In genomic region chr17:29145289-29146058, GRCh38 we compare ENCODE assay signal across 8 cellular contexts. TPM values are rescaled to one million over a fixed set of nuclear protein-coding genes. Genes with fewer than 3 reads are reported as not detected.
DNase-seq lines count a peak whose midpoint lies in the region; ATAC-seq, FAIRE-seq and TF ChIP-seq lines count a peak whose summit lies in the region.

No MANE protein-coding gene starts in this region.

- no peaks in the 10 kb centered on the region for H3K36me3 ChIP-seq in OCI-LY1 (ENCODE audit: insufficient read depth, low read length)
- H3K36me3 ChIP-seq in endothelial cell of umbilical vein (ENCODE audit: control insufficient read depth in 2 of 2, extremely low read depth in 1 of 2, insufficient read depth in 2 of 2, low read length in 2 of 2) = no peaks in the 10 kb centered on the region
- no peaks in the 10 kb centered on the region for H3K36me3 ChIP-seq in naive thymus-derived CD4-positive, alpha-beta T cell (ENCODE audit: control insufficient read depth in 2 of 3, insufficient read depth in 3 of 3, low read length in 3 of 3)

- peak; percentile 63 for ATAC-seq in naive thymus-derived CD4-positive, alpha-beta T cell

- intact Hi-C loops in endothelial cell of umbilical vein (cut with micrococcal nuclease) = loop anchor here (1.0 kb wide), 2 partner anchors 21 to 74 kb away; no protein-coding TSS in a partner anchor
- intact Hi-C loops in naive thymus-derived CD4-positive, alpha-beta T cell (cut with micrococcal nuclease) = loop anchor here (1.0 to 10.0 kb wide), 6 partner anchors 21 to 421 kb away; partner anchors contain the start of genes ABHD15 (in 2 of the 2), TP53I13 (in 2 of the 2), MYO18A (in 1 of the 2) and NEK8 (in 1 of the 2)

- no peaks in the 10 kb centered on the region for H3K9me3 ChIP-seq in OCI-LY1 (ENCODE audit: low read length)
- H3K9me3 ChIP-seq in endothelial cell of umbilical vein (replicated peaks; ENCODE audit: control insufficient read depth, insufficient read depth, low read length) = no peaks in the 10 kb centered on the region
- no peaks in the 10 kb centered on the region for H3K9me3 ChIP-seq in naive thymus-derived CD4-positive, alpha-beta T cell (ENCODE audit: control insufficient read depth in 2 of 3, low read length in 3 of 3)

- peak; percentile 54 to 57 for DNase-seq in NCI-H2081 (lab: John Stamatoyannopoulos, UW)
- DNase-seq in NCI-H2081 treated with DMSO at 0.1 percent for 48 hours (lab: John Stamatoyannopoulos, UW) = no peak
- peak; percentile 66 for DNase-seq in HTR-8/SVneo (ENCODE audit: insufficient read length, low spot score)
- peak; percentile 65 for DNase-seq in activated CD8-positive, alpha-beta memory T cell treated with anti-CD3 and anti-CD28 coated beads, Interleukin-2, amount 50 U/mL, for 4 hours
- DNase-seq in endothelial cell of umbilical vein (ENCODE audit: low read depth, low spot score) = peak; percentile 78
- DNase-seq in naive thymus-derived CD4-positive, alpha-beta T cell = peak in 8 of 9 donors; percentile 52 to 77 (median 70)

- H3K4me2 ChIP-seq in OCI-LY1 (ENCODE audit: low read length) (peak overlapping the region; percentile 8; the same call in 1 of the 2 replicates), endothelial cell of umbilical vein (ENCODE audit: insufficient read depth, low read length) (no peak overlapping the region)

- no peaks in the 10 kb centered on the region for H3K79me2 ChIP-seq in OCI-LY1 (ENCODE audit: insufficient read depth, low read length)
- no peaks in the 10 kb centered on the region for H3K79me2 ChIP-seq in endothelial cell of umbilical vein (ENCODE audit: control insufficient read depth, insufficient read depth, low read length)

- H3K9me3 Mint-ChIP-seq in naive thymus-derived CD4-positive, alpha-beta T cell = peaks cover 0 to 2% (median 0%) of the 10 kb centered on the region in 11 donors

- FAIRE-seq in HTR-8/SVneo (lab: Jason Lieb, UNC) (peak; percentile 54), endothelial cell of umbilical vein (lab: Jason Lieb, UNC) (peak; percentile 99)

- no peaks in the 10 kb centered on the region for H3K9me2 ChIP-seq in OCI-LY1 (ENCODE audit: low read depth, low read length)

- no peak overlapping the region for H2AFZ ChIP-seq in OCI-LY1 (ENCODE audit: low read length)
- no peak overlapping the region for H2AFZ ChIP-seq in endothelial cell of umbilical vein (ENCODE audit: low read depth, low read length)

- TF ChIP-seq CTCF in OCI-LY1 (IDR thresholded peaks at IDR 0.05; ENCODE audit: low read length) (peak; percentile 63), endothelial cell of umbilical vein (IDR thresholded peaks at IDR 0.05; ENCODE audit: extremely low read depth in 1 of 2, insufficient read depth in 1 of 2, low read depth in 1 of 2, low read length in 2 of 2) (peak; percentile 58 to 66)

- peak overlapping the region; percentile 47 for H3K27ac ChIP-seq in OCI-LY1 (ENCODE audit: low read depth, low read length, poor library complexity, severe bottlenecking)
- no peak overlapping the region for H3K27ac ChIP-seq in endothelial cell of umbilical vein (ENCODE audit: insufficient read depth, low read depth, low read length)
- peak overlapping the region; percentile 50 for H3K27ac ChIP-seq in naive thymus-derived CD4-positive, alpha-beta T cell (ENCODE audit: low read depth, low read length)
- peak overlapping the region; percentile 37 for H3K27ac ChIP-seq in temporal lobe (ENCODE audit: low read depth, low read length)

- H3F3A ChIP-seq in OCI-LY1 (ENCODE audit: insufficient read depth, low read length) = peaks cover 5% of the 10 kb centered on the region; the same call in 1 of the 2 replicates

- H3K36me3 Mint-ChIP-seq in naive thymus-derived CD4-positive, alpha-beta T cell = no peaks in the 10 kb centered on the region

- dilution Hi-C loops in endothelial cell of umbilical vein (cut with MboI; ENCODE audit: extremely low pct_ligation_motif_present, low sequenced_read_pairs) = no loop called here

- peaks cover 49 to 72% (median 60%) of the 10 kb centered on the region in 7 donors for H3K4me1 Mint-ChIP-seq in naive thymus-derived CD4-positive, alpha-beta T cell

- no TSS peak for BruUV-seq in endothelial cell of umbilical vein (replicated peaks; lab: Mats Ljungman, UMichigan)

- no peaks in the 10 kb centered on the region for H4K20me1 ChIP-seq in OCI-LY1 (ENCODE audit: insufficient read depth, low read length)
- H4K20me1 ChIP-seq in endothelial cell of umbilical vein (replicated peaks; ENCODE audit: control insufficient read depth, extremely low read depth, insufficient read depth, low read length) = no peaks in the 10 kb centered on the region

- H3K9ac ChIP-seq in OCI-LY1 (ENCODE audit: low read length) = no peak overlapping the region; the same call in 1 of the 2 replicates
- H3K9ac ChIP-seq in endothelial cell of umbilical vein (replicated peaks; ENCODE audit: extremely low read depth, insufficient read depth, low read length) = no peak overlapping the region

- H3K27me3 ChIP-seq in OCI-LY1 (ENCODE audit: insufficient read depth, low read length) (no peaks in the 10 kb centered on the region), endothelial cell of umbilical vein (ENCODE audit: control insufficient read depth in 2 of 2, insufficient read depth in 2 of 2, low read length in 2 of 2) (no peaks in the 10 kb centered on the region)
- no peaks in the 10 kb centered on the region for H3K27me3 ChIP-seq in naive thymus-derived CD4-positive, alpha-beta T cell (ENCODE audit: control insufficient read depth in 2 of 2, insufficient read depth in 2 of 2, low read length in 2 of 2)

- H3K27ac Mint-ChIP-seq in naive thymus-derived CD4-positive, alpha-beta T cell = peak overlapping the region; percentile 53 to 92 (median 84)

- H3K27me3 Mint-ChIP-seq in naive thymus-derived CD4-positive, alpha-beta T cell = no peaks in the 10 kb centered on the region

- H3K4me1 ChIP-seq in OCI-LY1 (ENCODE audit: insufficient read depth, low read length, severe bottlenecking) = peaks cover 51% of the 10 kb centered on the region
- peaks cover 26% of the 10 kb centered on the region for H3K4me1 ChIP-seq in endothelial cell of umbilical vein (ENCODE audit: control insufficient read depth, extremely low read depth, insufficient read depth, low read length)
- peaks cover 29 to 40% of the 10 kb centered on the region in 2 donors for H3K4me1 ChIP-seq in naive thymus-derived CD4-positive, alpha-beta T cell (ENCODE audit: control insufficient read depth in 2 of 2, insufficient read depth in 2 of 2, low read length in 2 of 2)

- no peak for TF ChIP-seq POLR2A in endothelial cell of umbilical vein (IDR thresholded peaks at IDR 0.05; ENCODE audit: low read depth, low read length)

- no peak overlapping the region for H3K4me3 ChIP-seq in OCI-LY1 (ENCODE audit: low read depth, low read length, poor library complexity, severe bottlenecking)
- H3K4me3 ChIP-seq in endothelial cell of umbilical vein (replicated peaks in 1 of 3; ENCODE audit: insufficient read depth in 1 of 3, low read depth in 1 of 3, low read length in 3 of 3) = no peak overlapping the region
- H3K4me3 ChIP-seq in naive thymus-derived CD4-positive, alpha-beta T cell (ENCODE audit: low read length) = peak overlapping the region; percentile 18

- no peaks in the 10 kb centered on the region for H3K9me1 ChIP-seq in endothelial cell of umbilical vein (replicated peaks; ENCODE audit: control insufficient read depth, extremely low read depth, insufficient read depth, low read length)

- CTCF ChIA-PET in endothelial cell of umbilical vein (lab: Charles Lee) = interaction anchor here (0.6 to 13.7 kb wide), 31 partner anchors 10 to 447 kb away, joined by 3 to 329 read pairs (median 4); partner anchors contain the start of genes ANKRD13B, MYO18A and NUFIP2
- CTCF ChIA-PET in naive thymus-derived CD4-positive, alpha-beta T cell (lab: Charles Lee) = interaction anchor here (0.5 to 14.3 kb wide), 19 partner anchors 8 to 1716 kb away, joined by 3 to 230 read pairs (median 4); partner anchors contain the start of gene MYO18A

- peak overlapping the region in 4 of 10 donors; percentile 11 to 50 (median 34) for H3K4me3 Mint-ChIP-seq in naive thymus-derived CD4-positive, alpha-beta T cell

- POLR2A ChIA-PET in endothelial cell of umbilical vein (lab: Charles Lee) = interaction anchor here (0.7 to 1.1 kb wide), 3 partner anchors 22 to 149 kb away, joined by 3 to 7 read pairs (median 3); partner anchors contain the start of gene NUFIP2
- POLR2A ChIA-PET in naive thymus-derived CD4-positive, alpha-beta T cell (lab: Charles Lee) = interaction anchor here (0.5 to 1.8 kb wide), 13 partner anchors 13 to 453 kb away, joined by 3 to 8 read pairs (median 4); partner anchors contain the start of genes MYO18A and NUFIP2

TF ChIP-seq in endothelial cell of umbilical vein, 7 proteins besides CTCF, POLR2A, EP300 and RAD21:
- no peak for TF ChIP-seq MAX (IDR thresholded peaks at IDR 0.05; ENCODE audit: insufficient read depth, insufficient read length)
- TF ChIP-seq EZH2 (IDR thresholded peaks at IDR 0.05; ENCODE audit: borderline replicate concordance, low read depth, low read length, severe bottlenecking) = no peak
- no peak for TF ChIP-seq FOS (IDR thresholded peaks at IDR 0.05; ENCODE audit: borderline replicate concordance, insufficient read depth, low read length)
- no peak for TF ChIP-seq POLR2AphosphoS5 (IDR thresholded peaks at IDR 0.05; ENCODE audit: insufficient read depth, low read depth, low read length)
- no peak for TF ChIP-seq JUN (IDR thresholded peaks at IDR 0.05; ENCODE audit: borderline replicate concordance, insufficient read depth, insufficient read length, low read depth)
- TF ChIP-seq MYC (IDR thresholded peaks at IDR 0.05; ENCODE audit: low read depth, low read length) = no peak
- no peak for TF ChIP-seq GATA2 (IDR thresholded peaks at IDR 0.05; ENCODE audit: insufficient read depth, insufficient read length, low read depth, low read length)
TF ChIP-seq in endothelial cell of umbilical vein: peak in this region for 0.

RNA-seq across cellular contexts. Expression of gene MYO18A, which starts 34.7 kb away (rescaled TPM):
- total RNA-seq in endothelial cell of umbilical vein (20.6 and 28.3 TPM in 2 replicates), temporal lobe (54.6 TPM)
- polyA plus RNA-seq in endothelial cell of umbilical vein = 3.9 and 4.5 TPM in 2 replicates
- 3.7 and 4.6 TPM in 2 replicates for polyA plus RNA-seq in endothelial cell of umbilical vein (2011; cell fraction: cytosol; rRNA removed)
- 17.3 and 26.0 TPM in 2 replicates for polyA plus RNA-seq in endothelial cell of umbilical vein (2011; cell fraction: nucleus; rRNA removed)
- polyA plus RNA-seq in endothelial cell of umbilical vein (2012) = 15.0 and 19.6 TPM in 2 replicates
- 17.9 and 22.6 TPM in 2 replicates for polyA minus RNA-seq in endothelial cell of umbilical vein
- polyA minus RNA-seq in endothelial cell of umbilical vein (2011; cell fraction: cytosol; rRNA and poly(A)+ RNA removed) = 19.3 TPM
- polyA minus RNA-seq in endothelial cell of umbilical vein (2011; cell fraction: nucleus; rRNA and poly(A)+ RNA removed) = 22.6 and 25.2 TPM in 2 replicates
- total RNA-seq in naive thymus-derived CD4-positive, alpha-beta T cell = 100 to 1,000 TPM in 3 of 5 experiments, 10 to 100 TPM in 2; 89.5 to 144 (median 103) TPM
- 10 to 100 TPM; 10.2 to 23.2 TPM for polyA plus RNA-seq in naive thymus-derived CD4-positive, alpha-beta T cell
